ENCODE assay signal across 20 cellular contexts in genomic region chr11:34278175-34278574, GRCh38.
DNase-seq lines count a peak whose midpoint lies in the region; ATAC-seq, FAIRE-seq and TF ChIP-seq lines count a peak whose summit lies in the region.
"Had no signal": no experiment of that assay in that cellular context is flagged by ENCODE, and none has a peak within 500 bp of the region (broad histone marks: within the 10 kb centered on the region; RNA-seq: fewer than 3 reads in every experiment).

No MANE protein-coding gene starts in this region.

- ATAC-seq in HepG2 (no peak), right lobe of liver (no peak), K562 (no peak)
- ATAC-seq: GM23338, HCT116 had no signal

- no TSS peak for BruUV-seq in HepG2 (replicated peaks; lab: Mats Ljungman, UMichigan)
- BruUV-seq in K562 (replicated peaks; lab: Mats Ljungman, UMichigan) = no TSS peak
- BruUV-seq in Calu3 (replicated peaks; lab: Mats Ljungman, UMichigan) = no TSS peak

- H3K9me3 ChIP-seq in HepG2 (ENCODE audit: low read length) = no peaks in the 10 kb centered on the region
- H3K9me3 ChIP-seq in right lobe of liver = no peaks in the 10 kb centered on the region
- no peaks in the 10 kb centered on the region for H3K9me3 ChIP-seq in OCI-LY3 (ENCODE audit: insufficient read depth, low read length)
- H3K9me3 ChIP-seq in K562 (replicated peaks; ENCODE audit: control insufficient read depth, insufficient read depth, low read depth, low read length) = no peaks in the 10 kb centered on the region
- H3K9me3 ChIP-seq: BE2C; BLaER1 treated with 17β-estradiol and CSF1 and Interleukin-3, amounts not matched to agents 10 nM and 100 nM had no signal

- TF ChIP-seq EP300 in HepG2 (IDR thresholded peaks at IDR 0.05; ENCODE audit: low read depth in 2 of 2, low read length in 2 of 2) = no peak
- no peak for TF ChIP-seq EP300 in HepG2 (CRISPR knock-in tag; IDR thresholded peaks at IDR 0.05; ENCODE audit: borderline replicate concordance)
- TF ChIP-seq EP300 in K562 (IDR thresholded peaks at IDR 0.05; ENCODE audit: low read length) = no peak

- POLR2A ChIA-PET in HepG2 (lab: Yijun Ruan, JAX) (no interaction called here), K562 (lab: Yijun Ruan, JAX) (no interaction called here), GM10248 (lab: Yijun Ruan, JAX) (no interaction called here)

- DNase-seq in HepG2 (ENCODE audit: low spot score) (no peak), right lobe of liver (no peak), GM19239 (ENCODE audit: insufficient read length, low spot score) (no peak), K562 (ENCODE audit: extremely low read depth in 1 of 4, low spot score in 3 of 4) (no peak), GM10248 (ENCODE audit: extremely low spot score) (no peak), Calu3 (no peak), GM13977 (ENCODE audit: low spot score) (no peak)
- DNase-seq: AML-193; BE2C; CD4-positive, alpha-beta T cell; CD8-positive, alpha-beta memory T cell; DMS53; GF-D8; H9; HFFc6 had no signal

- H3K79me2 ChIP-seq in HepG2 (ENCODE audit: insufficient read depth, low read length) (peaks cover 8% of the 10 kb centered on the region), OCI-LY3 (ENCODE audit: low read length) (no peaks in the 10 kb centered on the region; the same call in 1 of the 2 replicates), K562 (ENCODE audit: control insufficient read depth, insufficient read depth, low read length) (no peaks in the 10 kb centered on the region)

- H3K4me1 ChIP-seq in HepG2 (ENCODE audit: insufficient read depth, low read length) (peaks cover 19% of the 10 kb centered on the region), right lobe of liver (peaks cover 0 to 31% (median 9%) of the 10 kb centered on the region in 4 donors), OCI-LY3 (ENCODE audit: low read length) (peaks cover 14% of the 10 kb centered on the region), K562 (replicated peaks in 1 of 2; ENCODE audit: control insufficient read depth in 2 of 2, insufficient read depth in 2 of 2, low read length in 2 of 2) (no peaks in the 10 kb centered on the region)
- H3K4me1 ChIP-seq: BE2C had no signal

- no peak overlapping the region for H3K27ac Mint-ChIP-seq in Calu3 (ENCODE audit: unreplicated experiment)
- H3K27ac Mint-ChIP-seq: CD14-positive monocyte; CD4-positive, alpha-beta T cell; CD8-positive, alpha-beta memory T cell; GM23338; H9; HFFc6 had no signal

- TF ChIP-seq POLR2A in HepG2 (IDR thresholded peaks at IDR 0.05; ENCODE audit: insufficient read depth in 1 of 2, low read depth in 2 of 2, low read length in 2 of 2) (no peak), right lobe of liver (IDR thresholded peaks at IDR 0.05) (no peak), K562 (conservative IDR thresholded peaks at IDR 0.05) (no peak)

- H3K9ac ChIP-seq in HepG2 (ENCODE audit: insufficient read depth, low read depth, low read length) (no peak overlapping the region), OCI-LY3 (ENCODE audit: low read length) (no peak overlapping the region), K562 (ENCODE audit: insufficient read depth in 1 of 2, low read depth in 2 of 2, low read length in 2 of 2) (no peak overlapping the region)
- H3K9ac ChIP-seq: BLaER1 treated with 17β-estradiol and CSF1 and Interleukin-3, amounts not matched to agents 10 nM and 100 nM had no signal

- H2AFZ ChIP-seq in HepG2 (ENCODE audit: low read length) (no peak overlapping the region), OCI-LY3 (ENCODE audit: low read depth, low read length) (no peak overlapping the region), K562 (ENCODE audit: low read depth, low read length) (no peak overlapping the region)
- H2AFZ ChIP-seq: GM23338 had no signal

- H4K20me1 ChIP-seq in HepG2 (ENCODE audit: insufficient read depth, low read length) (no peaks in the 10 kb centered on the region), OCI-LY3 (ENCODE audit: insufficient read depth, low read length) (0 out of 2 replicates have a peak, but pooled peaks cover 9% of the 10 kb centered on the region), K562 (replicated peaks; ENCODE audit: control insufficient read depth, insufficient read depth, low read length) (no peaks in the 10 kb centered on the region; the same call in 1 of the 2 replicates)

- H3K9me3 Mint-ChIP-seq in Calu3 (ENCODE audit: low read depth, unreplicated experiment) = no peaks in the 10 kb centered on the region
- H3K9me3 Mint-ChIP-seq: CD14-positive monocyte; CD4-positive, alpha-beta T cell; CD8-positive, alpha-beta memory T cell; GM23338; H9; HFFc6 had no signal

- H3K4me3 Mint-ChIP-seq in Calu3 (ENCODE audit: low read depth, unreplicated experiment) = no peak overlapping the region
- H3K4me3 Mint-ChIP-seq: CD14-positive monocyte; CD4-positive, alpha-beta T cell; CD8-positive, alpha-beta memory T cell; GM23338; H9; HFFc6 had no signal

- H3K4me3 ChIP-seq in HepG2 (replicated peaks in 1 of 3; ENCODE audit: insufficient read depth in 1 of 3, low read depth in 2 of 3, low read length in 3 of 3) (no peak overlapping the region), right lobe of liver (no peak overlapping the region), OCI-LY3 (ENCODE audit: low read length) (no peak overlapping the region), K562 (no peak overlapping the region)
- H3K4me3 ChIP-seq: BLaER1 treated with 17β-estradiol and CSF1 and Interleukin-3, amounts not matched to agents 10 nM and 100 nM; GM23338 had no signal

- H3K36me3 ChIP-seq in HepG2 (replicated peaks in 1 of 2; ENCODE audit: control insufficient read depth in 1 of 2, insufficient read depth in 2 of 2, low read length in 2 of 2) = peaks cover 0 to 1% of the 10 kb centered on the region in 2 experiments; a peak in 1 of 5 replicates
- H3K36me3 ChIP-seq in right lobe of liver = no peaks in the 10 kb centered on the region
- H3K36me3 ChIP-seq in OCI-LY3 (replicated peaks; ENCODE audit: low read depth, low read length) = no peaks in the 10 kb centered on the region
- H3K36me3 ChIP-seq in K562 (ENCODE audit: control insufficient read depth, insufficient read depth, low read length) = no peaks in the 10 kb centered on the region
- H3K36me3 ChIP-seq: BE2C; BLaER1 treated with 17β-estradiol and CSF1 and Interleukin-3, amounts not matched to agents 10 nM and 100 nM had no signal

- no peaks in the 10 kb centered on the region for H3K27me3 Mint-ChIP-seq in Calu3 (ENCODE audit: unreplicated experiment)
- H3K27me3 Mint-ChIP-seq: CD4-positive, alpha-beta T cell; CD8-positive, alpha-beta memory T cell had no signal

- intact Hi-C loops in HepG2 (cut with micrococcal nuclease; ENCODE audit: unreplicated experiment) (no loop called here), right lobe of liver (cut with DNase I) (no loop called here), K562 (cut with micrococcal nuclease) (no loop called here), Calu3 (cut with micrococcal nuclease; ENCODE audit: unreplicated experiment) (loop anchor here (5.0 kb wide), 1 partner anchor 54 kb away; no protein-coding TSS in a partner anchor)

- CTCF ChIA-PET in HepG2 (lab: Yijun Ruan, JAX; ENCODE audit: low intra/inter-chr PET ratio, low total read pairs) (no interaction called here), K562 (lab: Yijun Ruan, JAX; ENCODE audit: low intra/inter-chr PET ratio) (no interaction called here), GM10248 (lab: Yijun Ruan, JAX) (interaction anchor here (1.1 to 2.4 kb wide), 4 partner anchors 9 to 104 kb away, joined by 3 to 6 read pairs (median 4); no protein-coding TSS in a partner anchor), Calu3 (lab: Charles Lee) (no interaction called here)

- peaks cover 13% of the 10 kb centered on the region for H3K36me3 Mint-ChIP-seq in Calu3 (ENCODE audit: insufficient read depth, unreplicated experiment)
- H3K36me3 Mint-ChIP-seq: CD14-positive monocyte; CD8-positive, alpha-beta memory T cell had no signal

- H3K27me3 ChIP-seq in HepG2 (ENCODE audit: control insufficient read depth in 1 of 2, insufficient read depth in 2 of 2, low read length in 2 of 2) = no peaks in the 10 kb centered on the region
- H3K27me3 ChIP-seq in right lobe of liver = no peaks in the 10 kb centered on the region
- no peaks in the 10 kb centered on the region for H3K27me3 ChIP-seq in OCI-LY3 (ENCODE audit: low read depth, low read length)
- peaks cover 25 to 35% of the 10 kb centered on the region in 2 experiments for H3K27me3 ChIP-seq in K562 (ENCODE audit: control insufficient read depth in 2 of 2, insufficient read depth in 2 of 2, low read length in 2 of 2)
- H3K27me3 ChIP-seq: BE2C; BLaER1 treated with 17β-estradiol and CSF1 and Interleukin-3, amounts not matched to agents 10 nM and 100 nM had no signal

- no peaks in the 10 kb centered on the region for H3K9me1 ChIP-seq in K562 (ENCODE audit: control insufficient read depth, insufficient read depth, low read length)

- H3K27ac ChIP-seq in HepG2 (ENCODE audit: extremely low read length, insufficient read depth, low read length) (no peak overlapping the region), right lobe of liver (peak overlapping the region in 1 of 3 donors; percentile 42), OCI-LY3 (ENCODE audit: low read length) (no peak overlapping the region), K562 (ENCODE audit: extremely low read depth, low read depth, low read length) (no peak overlapping the region)
- H3K27ac ChIP-seq: BLaER1 treated with 17β-estradiol and CSF1 and Interleukin-3, amounts not matched to agents 10 nM and 100 nM had no signal

- H3K4me2 ChIP-seq in HepG2 (ENCODE audit: low read depth, low read length) (peak overlapping the region; percentile 8), OCI-LY3 (ENCODE audit: low read length) (peak overlapping the region; percentile 31; the same call in 1 of the 2 replicates), K562 (ENCODE audit: insufficient read depth, low read length) (no peak overlapping the region)
- H3K4me2 ChIP-seq: BLaER1 treated with 17β-estradiol and CSF1 and Interleukin-3, amounts not matched to agents 10 nM and 100 nM; GM23338 had no signal

- TF ChIP-seq RAD21 in HepG2 (CRISPR knock-in tag; IDR thresholded peaks at IDR 0.05) (no peak), K562 (CRISPR knock-in tag; conservative IDR thresholded peaks at IDR 0.05 in 1 of 2, IDR thresholded peaks at IDR 0.05 in 1 of 2) (no peak)

- TF ChIP-seq CTCF in HepG2 (CRISPR knock-in tag; IDR thresholded peaks at IDR 0.05) (no peak), right lobe of liver (IDR thresholded peaks at IDR 0.05) (no peak), OCI-LY3 (IDR thresholded peaks at IDR 0.05; ENCODE audit: low read depth, low read length) (no peak), K562 (IDR thresholded peaks at IDR 0.05 in 2 of 3, conservative IDR thresholded peaks at IDR 0.05 in 1 of 3; ENCODE audit: insufficient read depth in 2 of 3, low read depth in 1 of 3, low read length in 3 of 3) (no peak), GM10248 (IDR thresholded peaks at IDR 0.05; ENCODE audit: control extremely low read depth, extremely low read depth, low read depth, missing control alignments) (no peak), Calu3 (IDR thresholded peaks at IDR 0.05; ENCODE audit: unreplicated experiment) (no peak), GM13977 (IDR thresholded peaks at IDR 0.05; ENCODE audit: extremely low read depth, insufficient read depth, missing control alignments) (no peak)

- peaks cover 33% of the 10 kb centered on the region for H3K4me1 Mint-ChIP-seq in Calu3 (ENCODE audit: low read depth, unreplicated experiment)
- H3K4me1 Mint-ChIP-seq: CD8-positive, alpha-beta memory T cell had no signal

- FAIRE-seq in HepG2 (lab: Jason Lieb, UNC) = no peak
- peak; percentile 54 for FAIRE-seq in GM19239 (lab: Jason Lieb, UNC)
- FAIRE-seq in K562 (lab: Jason Lieb, UNC) = no peak

- in situ Hi-C loops in HepG2 (cut with HindIII; ENCODE audit: extremely low pct_ligation_motif_present, low pct_unique_long_range_greater_than_20kb) = no loop called here
- in situ Hi-C loops in K562 (cut with MboI) = no loop called here
- in situ Hi-C loops in GM13977 (cut with MboI; ENCODE audit: low pct_unique_long_range_greater_than_20kb, low sequenced_read_pairs, unreplicated experiment) = no loop called here
